ENCODE assay signal across 24 cellular contexts in genomic region chr7:137791947-137792346, GRCh38. TPM values are rescaled to one million over a fixed set of nuclear protein-coding genes. Genes with fewer than 3 reads are reported as not detected.
"Had no signal": no experiment of that assay in that cellular context is flagged by ENCODE, and none has a peak within 500 bp of the region (broad histone marks: within the 10 kb centered on the region; RNA-seq: fewer than 3 reads in every experiment).

No MANE protein-coding gene starts in this region.

- DNase-seq: activated CD4-positive, alpha-beta T cell treated with anti-CD3 and anti-CD28 coated beads for 1 hour; activated CD4-positive, alpha-beta T cell treated with anti-CD3 and anti-CD28 coated beads, Interleukin-2, amount 50 U/mL, for 1 hour; activated CD8-positive, alpha-beta T cell treated with anti-CD3 and anti-CD28 coated beads, Interleukin-2, amount 10 ng/mL, durations not matched to agents 7 days and 5 days; activated gamma-delta T cell treated with Interleukin-2 at 50 U/mL for 16 hours; anterior cingulate cortex; body of pancreas; effector CD4-positive, alpha-beta T cell; glutamatergic neuron; left ventricle myocardium inferior; naive thymus-derived CD4-positive, alpha-beta T cell; ovary; spleen; stimulated activated CD4-positive, alpha-beta T cell treated with anti-CD3 and anti-CD28 coated beads, Interleukin-4, amount 100 ng/mL, for 1 hour; stimulated activated naive CD4-positive, alpha-beta T cell treated with Interleukin-2 at 50 U/mL for 16 hours; upper lobe of left lung had no signal

- H2AFZ ChIP-seq: hepatocyte had no signal

- H3K4me1 Mint-ChIP-seq: activated naive CD4-positive, alpha-beta T cell treated with anti-CD3 and anti-CD28 coated beads, Interleukin-2, amount 50 U/mL, for 24 hours; naive thymus-derived CD4-positive, alpha-beta T cell had no signal

- ATAC-seq: activated CD8-positive, alpha-beta T cell treated with anti-CD3 and anti-CD28 coated beads, Interleukin-2, amount 10 ng/mL, durations not matched to agents 7 days and 5 days; body of pancreas; esophagus mucosa; naive thymus-derived CD4-positive, alpha-beta T cell had no signal

- H3K4me2 ChIP-seq: hepatocyte had no signal

- H3K9me3 ChIP-seq: body of pancreas, ovary, prostate gland, thoracic aorta, upper lobe of left lung had no signal

- H3K4me3 Mint-ChIP-seq: activated CD8-positive, alpha-beta T cell treated with anti-CD3 and anti-CD28 coated beads, Interleukin-2, amount 10 ng/mL, durations not matched to agents 7 days and 5 days; activated naive CD4-positive, alpha-beta T cell treated with anti-CD3 and anti-CD28 coated beads, Interleukin-2, amount 50 U/mL, for 24 hours; dendritic cell treated with granulocyte-macrophage colony-stimulating factor and Interleukin-4, amounts not matched to agents 40 ng/mL and 50 ng/mL, for 4 days; naive thymus-derived CD4-positive, alpha-beta T cell; T-helper 2 cell treated with Interferon-gamma antibody and Interleukin-4, amounts not matched to agents 5 μg/mL and 100 μg/mL, for 36 hours had no signal

- H3K4me3 ChIP-seq: body of pancreas, hepatocyte, left ventricle myocardium inferior, ovary, prostate gland, right atrium auricular region, spleen, thoracic aorta, upper lobe of left lung had no signal

- H3K36me3 ChIP-seq: left ventricle myocardium inferior, ovary, prostate gland, right atrium auricular region, spleen, thoracic aorta, upper lobe of left lung had no signal

- H3K36me3 Mint-ChIP-seq: activated naive CD4-positive, alpha-beta T cell treated with anti-CD3 and anti-CD28 coated beads, Interleukin-2, amount 50 U/mL, for 24 hours had no signal

- H3K79me2 ChIP-seq: hepatocyte had no signal

- H3K4me1 ChIP-seq: body of pancreas, left ventricle myocardium inferior, prostate gland, right atrium auricular region, spleen, upper lobe of left lung had no signal

- H3K27ac ChIP-seq: body of pancreas, hepatocyte, left ventricle myocardium inferior, ovary, prostate gland, right atrium auricular region, spleen, thoracic aorta, upper lobe of left lung, VCaP had no signal

- H3K9me3 Mint-ChIP-seq: dendritic cell treated with granulocyte-macrophage colony-stimulating factor and Interleukin-4, amounts not matched to agents 40 ng/mL and 50 ng/mL, for 4 days; T-helper 2 cell treated with Interferon-gamma antibody and Interleukin-4, amounts not matched to agents 5 μg/mL and 100 μg/mL, for 36 hours had no signal

- H3K27ac Mint-ChIP-seq: activated CD8-positive, alpha-beta T cell treated with anti-CD3 and anti-CD28 coated beads, Interleukin-2, amount 10 ng/mL, durations not matched to agents 7 days and 5 days; activated naive CD4-positive, alpha-beta T cell treated with anti-CD3 and anti-CD28 coated beads, Interleukin-2, amount 50 U/mL, for 24 hours; dendritic cell treated with granulocyte-macrophage colony-stimulating factor and Interleukin-4, amounts not matched to agents 40 ng/mL and 50 ng/mL, for 4 days; naive thymus-derived CD4-positive, alpha-beta T cell; T-helper 2 cell treated with Interferon-gamma antibody and Interleukin-4, amounts not matched to agents 5 μg/mL and 100 μg/mL, for 36 hours had no signal

- H3K27me3 ChIP-seq: body of pancreas, hepatocyte, ovary, right atrium auricular region, spleen, upper lobe of left lung had no signal

RNA-seq across cellular contexts. Expression of gene DGKI, which starts 54.8 kb away (rescaled TPM):
- total RNA-seq: activated CD8-positive, alpha-beta T cell treated with anti-CD3 and anti-CD28 coated beads, Interleukin-2, amount 10 ng/mL, durations not matched to agents 7 days and 5 days had no signal
- polyA plus RNA-seq: naive thymus-derived CD4-positive, alpha-beta T cell had no signal
